1 cellular context compared by ENCODE assay signal in the genomic region with DNA sequence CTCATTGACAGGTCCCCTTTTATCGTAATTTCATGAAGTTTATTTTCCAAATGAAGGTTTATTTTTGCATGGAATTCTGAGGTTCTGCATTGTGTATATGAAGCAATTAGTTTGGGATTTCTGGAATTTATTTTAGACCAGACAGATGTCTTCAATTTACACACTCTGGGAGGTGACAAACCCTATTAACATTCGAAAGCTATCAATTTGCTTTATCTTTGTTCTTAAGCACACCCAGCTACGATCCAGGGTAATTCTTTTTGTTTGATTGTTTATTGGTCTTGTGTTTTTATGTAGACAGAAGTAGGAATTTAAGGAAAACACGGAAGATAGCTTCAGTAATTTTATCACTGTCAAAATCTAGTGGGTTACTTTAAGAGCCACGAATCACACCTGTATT.
TF ChIP-seq lines count a peak whose summit lies in the region.

No MANE protein-coding gene starts in this region.

TF ChIP-seq in HCT116, 20 proteins besides CTCF, POLR2A, EP300 and RAD21 (continued from another document):
- TF ChIP-seq, protein P1, sequence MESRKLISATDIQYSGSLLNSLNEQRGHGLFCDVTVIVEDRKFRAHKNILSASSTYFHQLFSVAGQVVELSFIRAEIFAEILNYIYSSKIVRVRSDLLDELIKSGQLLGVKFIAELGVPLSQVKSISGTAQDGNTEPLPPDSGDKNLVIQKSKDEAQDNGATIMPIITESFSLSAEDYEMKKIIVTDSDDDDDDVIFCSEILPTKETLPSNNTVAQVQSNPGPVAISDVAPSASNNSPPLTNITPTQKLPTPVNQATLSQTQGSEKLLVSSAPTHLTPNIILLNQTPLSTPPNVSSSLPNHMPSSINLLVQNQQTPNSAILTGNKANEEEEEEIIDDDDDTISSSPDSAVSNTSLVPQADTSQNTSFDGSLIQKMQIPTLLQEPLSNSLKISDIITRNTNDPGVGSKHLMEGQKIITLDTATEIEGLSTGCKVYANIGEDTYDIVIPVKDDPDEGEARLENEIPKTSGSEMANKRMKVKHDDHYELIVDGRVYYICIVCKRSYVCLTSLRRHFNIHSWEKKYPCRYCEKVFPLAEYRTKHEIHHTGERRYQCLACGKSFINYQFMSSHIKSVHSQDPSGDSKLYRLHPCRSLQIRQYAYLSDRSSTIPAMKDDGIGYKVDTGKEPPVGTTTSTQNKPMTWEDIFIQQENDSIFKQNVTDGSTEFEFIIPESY (IDR thresholded peaks at IDR 0.05; ENCODE audit: extremely low read depth, insufficient replicate concordance, low read length), result no peak
- no peak for TF ChIP-seq ZNF274 (IDR thresholded peaks at IDR 0.05; ENCODE audit: low read depth, low read length)
- TF ChIP-seq MAX (IDR thresholded peaks at IDR 0.05), result no peak
- no peak for TF ChIP-seq TCF7L2 (IDR thresholded peaks at IDR 0.05; ENCODE audit: borderline replicate concordance, extremely low read depth, insufficient read depth, insufficient read length)
- no peak for TF ChIP-seq SIN3A (IDR thresholded peaks at IDR 0.05; ENCODE audit: low read depth)
- TF ChIP-seq EZH2 (IDR thresholded peaks at IDR 0.05), result no peak
- no peak for TF ChIP-seq EGR1 (IDR thresholded peaks at IDR 0.05; ENCODE audit: low read depth)
- TF ChIP-seq CBX3 (IDR thresholded peaks at IDR 0.05; ENCODE audit: low read depth), result no peak
- no peak for TF ChIP-seq ZFX (IDR thresholded peaks at IDR 0.05)
- no peak for TF ChIP-seq CEBPB (IDR thresholded peaks at IDR 0.05; ENCODE audit: low read depth)
- TF ChIP-seq SRF (IDR thresholded peaks at IDR 0.05; ENCODE audit: low read depth), result no peak
- TF ChIP-seq EZH2phosphoT487 (IDR thresholded peaks at IDR 0.05; ENCODE audit: borderline replicate concordance), result no peak
- TF ChIP-seq YY1 (IDR thresholded peaks at IDR 0.05; ENCODE audit: extremely low read depth, insufficient replicate concordance, low read depth, low read length), result no peak
- TF ChIP-seq, protein P2, sequence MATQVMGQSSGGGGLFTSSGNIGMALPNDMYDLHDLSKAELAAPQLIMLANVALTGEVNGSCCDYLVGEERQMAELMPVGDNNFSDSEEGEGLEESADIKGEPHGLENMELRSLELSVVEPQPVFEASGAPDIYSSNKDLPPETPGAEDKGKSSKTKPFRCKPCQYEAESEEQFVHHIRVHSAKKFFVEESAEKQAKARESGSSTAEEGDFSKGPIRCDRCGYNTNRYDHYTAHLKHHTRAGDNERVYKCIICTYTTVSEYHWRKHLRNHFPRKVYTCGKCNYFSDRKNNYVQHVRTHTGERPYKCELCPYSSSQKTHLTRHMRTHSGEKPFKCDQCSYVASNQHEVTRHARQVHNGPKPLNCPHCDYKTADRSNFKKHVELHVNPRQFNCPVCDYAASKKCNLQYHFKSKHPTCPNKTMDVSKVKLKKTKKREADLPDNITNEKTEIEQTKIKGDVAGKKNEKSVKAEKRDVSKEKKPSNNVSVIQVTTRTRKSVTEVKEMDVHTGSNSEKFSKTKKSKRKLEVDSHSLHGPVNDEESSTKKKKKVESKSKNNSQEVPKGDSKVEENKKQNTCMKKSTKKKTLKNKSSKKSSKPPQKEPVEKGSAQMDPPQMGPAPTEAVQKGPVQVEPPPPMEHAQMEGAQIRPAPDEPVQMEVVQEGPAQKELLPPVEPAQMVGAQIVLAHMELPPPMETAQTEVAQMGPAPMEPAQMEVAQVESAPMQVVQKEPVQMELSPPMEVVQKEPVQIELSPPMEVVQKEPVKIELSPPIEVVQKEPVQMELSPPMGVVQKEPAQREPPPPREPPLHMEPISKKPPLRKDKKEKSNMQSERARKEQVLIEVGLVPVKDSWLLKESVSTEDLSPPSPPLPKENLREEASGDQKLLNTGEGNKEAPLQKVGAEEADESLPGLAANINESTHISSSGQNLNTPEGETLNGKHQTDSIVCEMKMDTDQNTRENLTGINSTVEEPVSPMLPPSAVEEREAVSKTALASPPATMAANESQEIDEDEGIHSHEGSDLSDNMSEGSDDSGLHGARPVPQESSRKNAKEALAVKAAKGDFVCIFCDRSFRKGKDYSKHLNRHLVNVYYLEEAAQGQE (IDR thresholded peaks at IDR 0.05; ENCODE audit: low read depth), result no peak
